8 cellular contexts compared by ENCODE assay signal in the genomic region with DNA sequence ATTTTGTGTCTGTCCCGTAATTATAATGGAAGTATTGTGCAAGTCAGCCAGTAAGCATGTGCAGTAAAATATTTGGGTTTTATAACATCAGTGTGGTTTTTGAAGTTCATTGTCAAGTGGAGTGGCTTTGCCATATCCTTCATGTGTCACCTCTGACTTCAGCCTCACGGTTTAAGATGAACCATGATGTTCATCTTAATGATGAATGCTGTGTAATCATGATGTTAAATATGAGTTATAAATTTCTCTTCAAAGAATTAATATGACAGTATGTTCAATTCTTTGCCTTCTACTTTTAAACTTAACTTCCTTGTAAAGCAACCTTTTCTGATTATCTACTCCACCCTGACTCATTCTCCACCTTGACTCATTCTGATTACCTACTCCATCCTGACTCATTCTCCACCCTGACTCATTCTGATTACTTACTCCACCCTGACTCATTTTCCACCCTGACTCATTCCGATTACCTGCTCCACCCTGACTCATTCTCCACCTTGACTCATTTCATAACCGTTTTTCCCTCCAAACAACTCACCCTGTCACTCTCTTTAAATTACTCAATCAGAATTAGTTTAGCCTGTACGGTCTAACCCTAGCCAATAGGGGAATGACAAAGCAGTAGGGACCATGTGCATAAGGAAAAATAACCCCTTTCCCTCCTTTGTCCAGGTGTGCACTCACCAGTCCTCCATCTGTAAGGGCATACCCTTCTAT. TPM values are rescaled to one million over a fixed set of nuclear protein-coding genes. Genes with fewer than 3 reads are reported as not detected.
DNase-seq lines count a peak whose midpoint lies in the region; ATAC-seq and TF ChIP-seq lines count a peak whose summit lies in the region.

No MANE protein-coding gene starts in this region.

- TF ChIP-seq CTCF in retinal pigment epithelial cell (conservative IDR thresholded peaks at IDR 0.05; ENCODE audit: low read depth, low read length) = no peak
- TF ChIP-seq CTCF in dorsolateral prefrontal cortex (IDR thresholded peaks at IDR 0.05 in 54 of 56, conservative IDR thresholded peaks at IDR 0.05 in 2 of 56; ENCODE audit: low read depth in 1 of 56, partially characterized antibody in 56 of 56) = no peak

- H3K27ac ChIP-seq in CD8-positive, alpha-beta memory T cell (ENCODE audit: low read depth, low read length) = peak overlapping the region; percentile 30
- H3K27ac ChIP-seq in dorsolateral prefrontal cortex = no peak overlapping the region

- H3K27me3 ChIP-seq in CD8-positive, alpha-beta memory T cell (ENCODE audit: insufficient read depth, low read length, poor library complexity, severe bottlenecking) = no peaks in the 10 kb centered on the region
- no peaks in the 10 kb centered on the region for H3K27me3 ChIP-seq in dorsolateral prefrontal cortex

- H3K9me3 Mint-ChIP-seq in CD8-positive, alpha-beta memory T cell = peaks cover 16 to 26% (median 21%) of the 10 kb centered on the region in 5 donors
- peaks cover 18% of the 10 kb centered on the region for H3K9me3 Mint-ChIP-seq in activated naive CD4-positive, alpha-beta T cell treated with anti-CD3 and anti-CD28 coated beads, Interleukin-2, amount 50 U/mL, for 24 hours

- no peak overlapping the region for H3K4me3 Mint-ChIP-seq in CD8-positive, alpha-beta memory T cell
- H3K4me3 Mint-ChIP-seq in activated naive CD4-positive, alpha-beta T cell treated with anti-CD3 and anti-CD28 coated beads, Interleukin-2, amount 50 U/mL, for 24 hours = peak overlapping the region; percentile 16

- peaks cover 0 to 2% (median 0%) of the 10 kb centered on the region in 3 donors for H3K4me1 Mint-ChIP-seq in CD8-positive, alpha-beta memory T cell
- H3K4me1 Mint-ChIP-seq in activated naive CD4-positive, alpha-beta T cell treated with anti-CD3 and anti-CD28 coated beads, Interleukin-2, amount 50 U/mL, for 24 hours = peaks cover 12% of the 10 kb centered on the region

- no peaks in the 10 kb centered on the region for H3K9me3 ChIP-seq in CD8-positive, alpha-beta memory T cell (ENCODE audit: low read length)

- peaks cover 0 to 9% (median 0%) of the 10 kb centered on the region in 3 donors for H3K36me3 Mint-ChIP-seq in CD8-positive, alpha-beta memory T cell
- H3K36me3 Mint-ChIP-seq in activated naive CD4-positive, alpha-beta T cell treated with anti-CD3 and anti-CD28 coated beads, Interleukin-2, amount 50 U/mL, for 24 hours = peaks cover 13% of the 10 kb centered on the region

- H3K4me1 ChIP-seq in CD8-positive, alpha-beta memory T cell (ENCODE audit: insufficient read depth, low read length) = no peaks in the 10 kb centered on the region

- peaks cover 5 to 10% of the 10 kb centered on the region in 2 donors for H3K27me3 Mint-ChIP-seq in CD8-positive, alpha-beta memory T cell
- peaks cover 3% of the 10 kb centered on the region for H3K27me3 Mint-ChIP-seq in activated naive CD4-positive, alpha-beta T cell treated with anti-CD3 and anti-CD28 coated beads, Interleukin-2, amount 50 U/mL, for 24 hours

- no peaks in the 10 kb centered on the region for H3K36me3 ChIP-seq in CD8-positive, alpha-beta memory T cell (ENCODE audit: insufficient read depth, low read length)

- ATAC-seq in GM19455 (IDR thresholded peaks at IDR 0.05; ENCODE audit: unreplicated experiment) = peak; percentile 86
- ATAC-seq in HG03457 (IDR thresholded peaks at IDR 0.05; ENCODE audit: unreplicated experiment) = peak; percentile 96

- DNase-seq in CD8-positive, alpha-beta memory T cell = no peak
- DNase-seq in retinal pigment epithelial cell (ENCODE audit: low read depth) = peak; percentile 54
- no peak for DNase-seq in AG08395 (ENCODE audit: low spot score)
- DNase-seq in 8988T = no peak
- DNase-seq in dorsolateral prefrontal cortex = no peak

- intact Hi-C loops in dorsolateral prefrontal cortex (cut with DNase I) = no loop called here

- peak overlapping the region in 1 of 8 donors; percentile 5 for H3K27ac Mint-ChIP-seq in CD8-positive, alpha-beta memory T cell
- peak overlapping the region; percentile 56 for H3K27ac Mint-ChIP-seq in activated naive CD4-positive, alpha-beta T cell treated with anti-CD3 and anti-CD28 coated beads, Interleukin-2, amount 50 U/mL, for 24 hours

- no peak overlapping the region for H3K4me3 ChIP-seq in CD8-positive, alpha-beta memory T cell (ENCODE audit: low read length)
- H3K4me3 ChIP-seq in retinal pigment epithelial cell (ENCODE audit: low read length) (no peak overlapping the region), dorsolateral prefrontal cortex (no peak overlapping the region)

- POLR2A ChIA-PET in CD8-positive, alpha-beta memory T cell (lab: Charles Lee) = no interaction called here

- CTCF ChIA-PET in CD8-positive, alpha-beta memory T cell (lab: Charles Lee) = no interaction called here

RNA-seq across cellular contexts. Expression of gene ANKRD10, which starts 50.3 kb away (rescaled TPM):
- total RNA-seq in CD8-positive, alpha-beta memory T cell = 10 to 100 TPM; 65.4 to 76.1 TPM
- polyA plus RNA-seq in CD8-positive, alpha-beta memory T cell = 65.8 TPM
- 100 to 1,000 TPM; 107 to 197 (median 145) TPM for total RNA-seq in dorsolateral prefrontal cortex
